Comparison of ENCODE assay signal across 8 cellular contexts in the genomic region with DNA sequence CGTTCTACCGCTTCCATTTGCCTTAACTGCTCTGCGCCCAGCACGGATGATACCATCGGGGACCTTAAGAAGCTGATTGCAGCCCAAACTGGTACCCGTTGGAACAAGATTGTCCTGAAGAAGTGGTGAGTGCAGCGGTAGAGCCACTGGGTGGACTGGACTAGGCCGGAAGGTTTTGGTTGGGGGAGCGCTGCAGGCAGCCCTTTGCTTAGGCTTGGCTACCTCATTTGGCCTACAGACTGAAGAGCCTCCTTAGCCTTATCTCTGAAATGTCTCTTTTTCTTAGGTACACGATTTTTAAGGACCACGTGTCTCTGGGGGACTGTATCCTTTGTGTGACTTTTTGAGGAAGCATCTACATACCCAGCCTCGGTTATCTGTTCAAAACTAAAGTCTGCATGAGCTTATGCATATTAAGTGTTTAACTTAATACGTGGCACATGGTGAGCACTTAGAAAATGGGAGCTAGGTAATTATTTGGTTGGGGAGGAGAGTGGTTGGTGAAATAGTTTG. TPM values are rescaled to one million over a fixed set of nuclear protein-coding genes. Genes with fewer than 3 reads are reported as not detected.
DNase-seq lines count a peak whose midpoint lies in the region; ATAC-seq and TF ChIP-seq lines count a peak whose summit lies in the region.

No MANE protein-coding gene starts in this region.

- H3K27me3 ChIP-seq in HAP-1 (ENCODE audit: low read depth) (no peaks in the 10 kb centered on the region), skeletal muscle satellite cell (ENCODE audit: control insufficient read depth, insufficient read depth, low read length) (no peaks in the 10 kb centered on the region)

- H3K9me3 ChIP-seq in HAP-1 (no peaks in the 10 kb centered on the region), skeletal muscle satellite cell (replicated peaks; ENCODE audit: low read length) (no peaks in the 10 kb centered on the region)

- no peak for ATAC-seq in HG03520 (IDR thresholded peaks at IDR 0.05; ENCODE audit: unreplicated experiment)

- H3K9ac ChIP-seq in skeletal muscle satellite cell (ENCODE audit: low read depth, low read length): peak overlapping the region; percentile 93

- no peak for DNase-seq in HAP-1 (ENCODE audit: low spot score in 2 of 2)
- peak; percentile 25 for DNase-seq in UCSD-AML1 (lab: John Stamatoyannopoulos, UW; ENCODE audit: unreplicated experiment)
- DNase-seq in fibroblast of villous mesenchyme (ENCODE audit: low read depth): no peak
- DNase-seq in NOMO-1 treated with DMSO at 0.1 percent for 48 hours (lab: John Stamatoyannopoulos, UW; ENCODE audit: unreplicated experiment): no peak
- no peak for DNase-seq in HK-2 (ENCODE audit: unreplicated experiment)
- DNase-seq in NCI-H510A (lab: John Stamatoyannopoulos, UW): no peak

- peak overlapping the region; percentile 89 for H3K4me2 ChIP-seq in skeletal muscle satellite cell (ENCODE audit: low read length)

- no peaks in the 10 kb centered on the region for H3K4me1 ChIP-seq in HAP-1
- peaks cover 8% of the 10 kb centered on the region for H3K4me1 ChIP-seq in skeletal muscle satellite cell (ENCODE audit: control insufficient read depth, insufficient read depth, low read length)

- TF ChIP-seq CTCF in fibroblast of villous mesenchyme (IDR thresholded peaks at IDR 0.05; ENCODE audit: insufficient read depth, low read depth, low read length): no peak

- peaks cover 10% of the 10 kb centered on the region for H3K36me3 ChIP-seq in HAP-1 (replicated peaks)
- peaks cover 10% of the 10 kb centered on the region for H3K36me3 ChIP-seq in skeletal muscle satellite cell (ENCODE audit: insufficient read depth, low read length)

- H3K4me3 ChIP-seq in HAP-1 (peak overlapping the region; percentile 96), fibroblast of villous mesenchyme (ENCODE audit: low read depth, low read length) (peak overlapping the region; percentile 79), skeletal muscle satellite cell (ENCODE audit: low read length) (peak overlapping the region; percentile 89)

- in situ Hi-C loops in HAP-1 (cut with MboI; ENCODE audit: low sequenced_read_pairs): no loop called here

RNA-seq across cellular contexts. Expression of a gene that starts 0.9 kb away (rescaled TPM):
- total RNA-seq in fibroblast of villous mesenchyme: 126 and 197 TPM in 2 replicates
- total RNA-seq in skeletal muscle satellite cell (2012; rRNA removed): 234 and 301 TPM in 2 replicates

RNA-seq across cellular contexts. Expression of a gene that starts 6.5 kb away (rescaled TPM):
- 76.0 and 87.9 TPM in 2 replicates for total RNA-seq in fibroblast of villous mesenchyme
- 78.3 and 82.3 TPM in 2 replicates for total RNA-seq in skeletal muscle satellite cell (2012; rRNA removed)

RNA-seq across cellular contexts. Expression of a gene that starts 9.7 kb away (rescaled TPM):
- total RNA-seq in fibroblast of villous mesenchyme: 21.6 and 26.7 TPM in 2 replicates
- 16.8 and 22.3 TPM in 2 replicates for total RNA-seq in skeletal muscle satellite cell (2012; rRNA removed)
